ENCODE assay signal across 9 cellular contexts in the genomic region with DNA sequence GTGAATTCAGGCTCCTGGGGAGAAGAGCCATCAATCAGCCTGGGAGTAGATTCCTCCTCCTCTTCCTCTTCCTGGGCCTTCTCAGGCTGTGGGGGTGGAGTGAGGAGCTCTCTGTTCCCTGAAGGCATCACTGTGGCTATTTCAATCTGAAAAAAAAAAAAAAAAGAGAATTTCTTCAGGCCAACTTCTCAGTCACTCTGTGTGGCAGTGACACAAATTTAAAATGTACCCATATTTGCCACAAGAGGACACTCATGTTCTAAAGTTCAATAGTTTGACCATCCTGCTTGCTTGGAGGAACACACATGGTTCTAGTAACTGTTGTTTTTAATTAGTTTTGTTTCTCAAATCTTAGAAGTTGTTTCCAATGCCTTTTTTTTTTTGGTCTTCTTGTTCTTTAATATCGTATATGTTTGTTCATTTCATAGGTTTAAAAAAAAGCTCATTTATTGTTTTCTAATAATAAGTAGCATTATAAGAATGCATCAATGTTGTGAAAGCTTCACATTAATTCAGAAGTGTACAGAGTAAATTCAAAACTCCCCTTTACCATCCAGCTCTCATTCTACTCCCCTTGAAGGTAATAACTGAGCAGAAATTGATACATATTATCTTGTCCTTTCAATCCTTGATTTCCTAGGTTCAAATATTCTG. TPM values are rescaled to one million over a fixed set of nuclear protein-coding genes. Genes with fewer than 3 reads are reported as not detected.
DNase-seq lines count a peak whose midpoint lies in the region; ATAC-seq and TF ChIP-seq lines count a peak whose summit lies in the region.
"Had no signal": no experiment of that assay in that cellular context is flagged by ENCODE, and none has a peak within 500 bp of the region (broad histone marks: within the 10 kb centered on the region; RNA-seq: fewer than 3 reads in every experiment).

No MANE protein-coding gene starts in this region.

- H3K27me3 ChIP-seq in uterus, result no peaks in the 10 kb centered on the region

- intact Hi-C loops in uterus (cut with DNase I; ENCODE audit: low total_unique reads), result loop anchor here (10.0 kb wide), 1 partner anchor 377 kb away; no protein-coding TSS in a partner anchor

- no peaks in the 10 kb centered on the region for H3K4me1 ChIP-seq in uterus

- in situ Hi-C loops in T47D (cut with HindIII; ENCODE audit: low pct_unique_long_range_greater_than_20kb, low sequenced_read_pairs), result no loop called here

- no peaks in the 10 kb centered on the region for H3K36me3 ChIP-seq in uterus

- no peak for TF ChIP-seq POLR2A in uterus (IDR thresholded peaks at IDR 0.05)

- peak; percentile 86 for TF ChIP-seq CTCF in AG10803 (conservative IDR thresholded peaks at IDR 0.05; ENCODE audit: low read length)
- peak; percentile 73 to 93 (median 77) for TF ChIP-seq CTCF in uterus (IDR thresholded peaks at IDR 0.05)

- peak overlapping the region; percentile 69 to 71 for H3K27ac ChIP-seq in uterus

- ATAC-seq in GM18520 (IDR thresholded peaks at IDR 0.05; ENCODE audit: unreplicated experiment) (peak; percentile 75), HG03039 (IDR thresholded peaks at IDR 0.05; ENCODE audit: unreplicated experiment) (peak; percentile 66), left lobe of liver (peak; percentile 78)

- H3K4me3 ChIP-seq in AG10803 (ENCODE audit: low read length), result no peak overlapping the region
- H3K4me3 ChIP-seq in uterus, result no peak overlapping the region

- no peaks in the 10 kb centered on the region for H3K9me3 ChIP-seq in uterus

- peak; percentile 87 for DNase-seq in AG10803 (ENCODE audit: low read depth)
- DNase-seq in NCI-H226, result peak; percentile 42
- peak; percentile 44 to 76 for DNase-seq in T47D (ENCODE audit: low read depth in 1 of 2, low spot score in 1 of 2)
- no peak for DNase-seq in left lobe of liver (ENCODE audit: low spot score)
- peak in 1 of 2 donors; percentile 21 for DNase-seq in uterus
- DNase-seq in activated CD4-positive, alpha-beta T cell treated with anti-CD3 and anti-CD28 coated beads, Interleukin-2, amount 50 U/mL, for 1 hour, result no peak

RNA-seq across cellular contexts. Expression of a gene that starts 23.3 kb away (rescaled TPM):
- total RNA-seq in left lobe of liver (not detected), uterus (not detected)
- total RNA-seq: mononuclear cell had no signal

RNA-seq across cellular contexts. Expression of a gene that starts 26.5 kb away (rescaled TPM):
- total RNA-seq in left lobe of liver (not detected), uterus (under 1 TPM in 1 of 4 donors, not detected in 3; 0.14 TPM)
- total RNA-seq: mononuclear cell had no signal

Comparison
In these comparisons a context has a peak if more than half of its experiments do, and no peak if none do; other contexts are left out.
1. DNase-seq: peak in AG10803 (single experiment), NCI-H226 (single experiment) and T47D (2 of 2); none in left lobe of liver (single experiment) and activated CD4-positive, alpha-beta T cell treated with anti-CD3 and anti-CD28 coated beads, Interleukin-2, amount 50 U/mL, for 1 hour (single experiment).
2. Peak in every context shown above with its lines, with median percentiles within 50 percentile points of each other: ATAC-seq.